Comparison of ENCODE assay signal across 9 cellular contexts in the genomic region with DNA sequence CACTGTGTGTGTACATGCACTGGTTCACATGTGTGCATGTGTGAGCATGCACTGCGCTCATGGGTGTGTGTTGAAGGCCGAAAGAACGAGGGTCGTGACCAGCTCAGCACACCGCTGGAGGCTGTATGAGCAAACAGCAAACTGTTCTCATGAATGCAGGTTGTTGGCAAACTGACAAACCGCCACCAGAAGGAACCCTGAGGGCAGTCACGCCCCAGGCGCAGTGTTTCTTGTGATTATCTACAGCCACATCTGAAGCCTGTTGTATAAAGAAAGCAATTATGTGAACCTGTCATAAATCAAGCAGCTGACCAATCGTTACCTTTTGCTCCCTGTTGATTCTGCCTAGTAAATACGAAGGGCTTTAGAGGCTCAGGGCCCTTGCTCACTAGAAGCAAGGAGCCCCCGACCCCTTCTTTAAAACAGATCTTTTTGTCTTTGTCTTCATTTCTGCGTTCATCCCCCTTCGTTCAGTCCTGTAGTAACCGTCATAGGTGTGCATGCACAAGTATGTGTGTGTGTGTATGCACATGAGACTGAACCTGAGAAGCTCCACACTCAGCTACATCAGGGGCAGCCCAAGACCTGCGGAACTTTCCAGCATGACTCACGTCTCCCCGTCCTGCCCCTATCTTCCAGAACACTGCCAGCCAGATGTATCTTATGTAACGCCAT. TPM values are rescaled to one million over a fixed set of nuclear protein-coding genes. Genes with fewer than 3 reads are reported as not detected.
DNase-seq lines count a peak whose midpoint lies in the region; ATAC-seq and TF ChIP-seq lines count a peak whose summit lies in the region.
"Had no signal": no experiment of that assay in that cellular context is flagged by ENCODE, and none has a peak within 500 bp of the region (broad histone marks: within the 10 kb centered on the region; RNA-seq: fewer than 3 reads in every experiment).

No MANE protein-coding gene starts in this region.

- peaks cover 10% of the 10 kb centered on the region for H3K4me1 Mint-ChIP-seq in activated naive CD4-positive, alpha-beta T cell treated with anti-CD3 and anti-CD28 coated beads for 36 hours (ENCODE audit: low read depth)

- H3K9me3 ChIP-seq in body of pancreas (no peaks in the 10 kb centered on the region), thyroid gland (no peaks in the 10 kb centered on the region)

- H3K4me1 ChIP-seq in body of pancreas (peaks cover 9% of the 10 kb centered on the region), thyroid gland (peaks cover 12% of the 10 kb centered on the region in 2 donors)

- DNase-seq in activated naive CD4-positive, alpha-beta T cell treated with anti-CD3 and anti-CD28 coated beads for 36 hours, result peak; percentile 35
- no peak for DNase-seq in activated naive CD4-positive, alpha-beta T cell treated with anti-CD3 and anti-CD28 coated beads, Interleukin-2, amount 50 U/mL, for 16 hours
- peak; percentile 47 for DNase-seq in NCI-H526 treated with DMSO at 0.1 percent for 48 hours (lab: John Stamatoyannopoulos, UW)
- peak; percentile 48 to 74 (median 68) for DNase-seq in body of pancreas
- peak; percentile 64 to 65 for DNase-seq in thyroid gland
- DNase-seq in hippocampal formation (lab: John Stamatoyannopoulos, UW), result no peak
- no peak for DNase-seq in globus pallidus (ENCODE audit: low spot score)

- H3K9me3 Mint-ChIP-seq in activated naive CD4-positive, alpha-beta T cell treated with anti-CD3 and anti-CD28 coated beads for 36 hours, result no peaks in the 10 kb centered on the region

- peaks cover 42% of the 10 kb centered on the region for H3K27me3 Mint-ChIP-seq in activated naive CD4-positive, alpha-beta T cell treated with anti-CD3 and anti-CD28 coated beads for 36 hours (ENCODE audit: low read depth)

- 24 to 46% methylated on average over 15 to 18 of the region's 18 CpGs for WGBS in body of pancreas, 2 donors
- WGBS in thyroid gland, 2 donors, result 55 to 76% methylated on average over 18 of the region's 18 CpGs

- TF ChIP-seq POLR2A in body of pancreas (IDR thresholded peaks at IDR 0.05) (no peak), thyroid gland (IDR thresholded peaks at IDR 0.05) (no peak)

- CTCF ChIA-PET in activated naive CD4-positive, alpha-beta T cell treated with anti-CD3 and anti-CD28 coated beads for 36 hours (lab: Charles Lee), result no interaction called here

- ATAC-seq in body of pancreas, result no peak
- no peak for ATAC-seq in HG03460 (IDR thresholded peaks at IDR 0.05; ENCODE audit: unreplicated experiment)

- intact Hi-C loops in activated naive CD4-positive, alpha-beta T cell treated with anti-CD3 and anti-CD28 coated beads for 36 hours (cut with micrococcal nuclease), result no loop called here
- intact Hi-C loops in body of pancreas (cut with DNase I) (no loop called here), thyroid gland (cut with DNase I) (no loop called here)

- H3K36me3 ChIP-seq in body of pancreas (replicated peaks in 1 of 2; ENCODE audit: insufficient read depth in 1 of 2, low read depth in 2 of 2) (no peaks in the 10 kb centered on the region), thyroid gland (no peaks in the 10 kb centered on the region)

- H3K4me3 Mint-ChIP-seq in activated naive CD4-positive, alpha-beta T cell treated with anti-CD3 and anti-CD28 coated beads for 36 hours, result no peak overlapping the region
- H3K4me3 Mint-ChIP-seq: activated naive CD8-positive, alpha-beta T cell had no signal

- H3K36me3 Mint-ChIP-seq in activated naive CD4-positive, alpha-beta T cell treated with anti-CD3 and anti-CD28 coated beads for 36 hours (ENCODE audit: low read depth), result no peaks in the 10 kb centered on the region
- H3K36me3 Mint-ChIP-seq: activated naive CD8-positive, alpha-beta T cell had no signal

- TF ChIP-seq CTCF in body of pancreas (IDR thresholded peaks at IDR 0.05) (no peak), thyroid gland (IDR thresholded peaks at IDR 0.05) (no peak)

- H3K27ac Mint-ChIP-seq in activated naive CD4-positive, alpha-beta T cell treated with anti-CD3 and anti-CD28 coated beads for 36 hours, result no peak overlapping the region
- H3K27ac Mint-ChIP-seq: activated naive CD8-positive, alpha-beta T cell had no signal

- H3K27me3 ChIP-seq in body of pancreas, result no peaks in the 10 kb centered on the region
- no peaks in the 10 kb centered on the region for H3K27me3 ChIP-seq in thyroid gland

- no peak overlapping the region for H3K27ac ChIP-seq in body of pancreas
- no peak overlapping the region for H3K27ac ChIP-seq in thyroid gland

- H3K4me3 ChIP-seq in body of pancreas, result no peak overlapping the region
- no peak overlapping the region for H3K4me3 ChIP-seq in thyroid gland (replicated peaks in 1 of 3)

RNA-seq across cellular contexts. Expression of a gene that starts 16.8 kb away (rescaled TPM):
- under 1 TPM; 0.33 to 0.49 TPM for total RNA-seq in activated naive CD4-positive, alpha-beta T cell treated with anti-CD3 and anti-CD28 coated beads for 36 hours
- 10 to 100 TPM; 14.5 to 18.1 TPM for total RNA-seq in body of pancreas
- total RNA-seq in thyroid gland, result 10 to 100 TPM; 15.3 to 24.7 (median 22.6) TPM

Comparison
In these comparisons a context has a peak if more than half of its experiments do, and no peak if none do; other contexts are left out.
1. DNase-seq: peak in activated naive CD4-positive, alpha-beta T cell treated with anti-CD3 and anti-CD28 coated beads for 36 hours (single experiment), NCI-H526 treated with DMSO at 0.1 percent for 48 hours (single experiment), body of pancreas (4 of 4) and thyroid gland (2 of 2); none in activated naive CD4-positive, alpha-beta T cell treated with anti-CD3 and anti-CD28 coated beads, Interleukin-2, amount 50 U/mL, for 16 hours (single experiment), hippocampal formation (0 of 2) and globus pallidus (single experiment).
2. RNA of a gene that starts 16.8 kb away (total RNA-seq): 15.3 to 24.7 TPM in thyroid gland and 14.5 to 18.1 TPM in body of pancreas; 0.33 to 0.49 TPM in activated naive CD4-positive, alpha-beta T cell treated with anti-CD3 and anti-CD28 coated beads for 36 hours; every median in the first group is over 10 times any median in the second.